8 cellular contexts compared by ENCODE assay signal in the genomic region with DNA sequence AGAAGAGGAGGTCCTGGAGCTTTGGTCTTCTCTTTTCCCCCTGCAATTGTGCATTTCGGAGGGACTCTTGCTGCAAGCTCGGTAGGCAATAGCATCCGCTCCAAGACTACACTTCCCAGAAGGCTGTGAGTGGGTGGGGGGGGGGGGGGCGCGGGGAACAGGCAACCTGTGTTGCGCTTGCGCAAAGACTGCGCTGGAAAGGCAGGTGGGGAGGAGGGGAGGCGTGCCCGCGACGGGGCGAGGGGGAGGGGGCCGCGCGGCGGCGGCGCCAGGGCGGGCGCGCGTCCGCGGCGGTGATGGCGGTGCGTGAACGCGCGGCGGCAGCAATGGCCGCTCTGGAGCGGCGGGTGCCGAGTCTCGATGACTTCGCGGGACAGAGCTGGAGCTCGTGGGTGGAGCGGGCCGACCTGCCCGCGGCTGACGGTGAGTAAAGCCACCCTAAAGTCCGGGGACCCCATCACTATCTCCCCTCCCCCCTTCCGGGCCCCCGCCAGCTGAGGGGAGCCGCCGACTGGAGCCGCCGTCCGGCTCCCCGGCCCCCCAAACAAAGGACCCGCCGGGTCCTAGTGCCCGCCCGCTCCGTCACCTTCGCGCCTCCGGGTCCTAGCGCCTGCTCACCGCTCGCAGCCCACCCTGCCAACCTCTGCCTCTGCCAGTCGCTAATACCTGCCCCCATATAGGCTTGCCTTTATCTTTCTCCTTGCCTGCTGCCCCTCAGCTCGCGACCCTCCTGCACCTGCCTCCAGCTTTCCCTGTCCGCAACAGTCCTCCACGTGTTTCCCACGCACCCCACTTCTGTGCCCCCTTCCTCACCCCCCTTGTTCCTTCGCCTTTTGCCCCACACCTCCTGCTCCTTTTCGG. TPM values are rescaled to one million over a fixed set of nuclear protein-coding genes. Genes with fewer than 3 reads are reported as not detected.
A peak's percentile ranks its signal among the peaks of the same experiment; 100 is the strongest.
DNase-seq lines count a peak whose midpoint lies in the region; ATAC-seq, FAIRE-seq and TF ChIP-seq lines count a peak whose summit lies in the region.

Gene ATXN7L2, plus strand, starts transcription at position 248 of the 861 bp plus-strand sequence. Its CDS starts 49 bp downstream, at position 297.

- peak; percentile 89 for DNase-seq in NCI-H1694 (lab: John Stamatoyannopoulos, UW)
- DNase-seq in T-helper 17 cell = peak; percentile 87 to 94 (median 93)
- peak; percentile 68 for DNase-seq in amniotic stem cell (lab: John Stamatoyannopoulos, UW)
- peak; percentile 95 for DNase-seq in left ventricle myocardium superior
- peak; percentile 56 for DNase-seq in pulmonary artery endothelial cell (ENCODE audit: low read depth, low spot score)
- DNase-seq in urothelium cell line (ENCODE audit: low spot score) = peak; percentile 100

- FAIRE-seq in urothelium cell line (lab: Jason Lieb, UNC) = peak; percentile 98

- H3K27me3 Mint-ChIP-seq in T-helper 17 cell = peaks cover 5% of the 10 kb centered on the region

- H3K27ac Mint-ChIP-seq in T-helper 17 cell = peak within 1 kb of the TSS; percentile 89

- H3K4me1 Mint-ChIP-seq in T-helper 17 cell = peaks cover 32% of the 10 kb centered on the region

- intact Hi-C loops in left ventricle myocardium superior (cut with micrococcal nuclease) = no loop called here

- TF ChIP-seq POLR2A in GM15510 (IDR thresholded peaks at IDR 0.05; ENCODE audit: borderline replicate concordance, extremely low read depth, insufficient read length) = peak; percentile 86

- ATAC-seq in HG02884 (IDR thresholded peaks at IDR 0.05; ENCODE audit: unreplicated experiment) (peak; percentile 69), T-helper 17 cell (peak; percentile 84), left ventricle myocardium superior (peak; percentile 95)

- H3K4me3 Mint-ChIP-seq in T-helper 17 cell = peak within 1 kb of the TSS; percentile 95

- H3K36me3 Mint-ChIP-seq in T-helper 17 cell (ENCODE audit: low read depth) = peaks cover 3% of the 10 kb centered on the region

- H3K9me3 ChIP-seq in T-helper 17 cell (ENCODE audit: control insufficient read depth, low read length, poor library complexity, severe bottlenecking) = no peaks in the 10 kb centered on the region

RNA-seq across cellular contexts. Expression of gene ATXN7L2, which starts in this region (rescaled TPM):
- total RNA-seq in T-helper 17 cell (10 to 100 TPM; 14.3 to 16.0 TPM), left ventricle myocardium superior (3.4 TPM), pulmonary artery endothelial cell (0.99 and 1.1 TPM in 2 replicates)

Comparison
In these comparisons a context has a peak if more than half of its experiments do, and no peak if none do; other contexts are left out.
1. Peak in every context shown above with its lines: DNase-seq and ATAC-seq.